Comparison of ENCODE assay signal across 15 cellular contexts in the genomic region with DNA sequence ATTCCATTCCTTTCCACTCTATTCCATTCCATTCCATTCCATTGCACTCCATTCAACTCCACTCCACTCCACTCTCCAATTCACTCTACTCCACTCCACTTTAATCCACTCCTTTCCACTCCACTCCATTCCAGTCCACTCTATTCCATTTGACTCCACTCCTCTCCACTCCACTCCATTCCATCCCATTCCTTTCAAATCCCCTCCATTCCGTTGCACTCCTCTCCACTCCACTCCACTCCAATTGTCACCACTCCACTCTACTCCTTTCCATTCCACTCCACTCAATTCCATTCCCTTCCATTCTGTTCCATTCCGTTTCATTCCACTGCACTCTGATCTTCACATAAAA.
DNase-seq lines count a peak whose midpoint lies in the region; ATAC-seq and TF ChIP-seq lines count a peak whose summit lies in the region.
"Had no signal": no experiment of that assay in that cellular context is flagged by ENCODE, and none has a peak within 500 bp of the region (broad histone marks: within the 10 kb centered on the region; RNA-seq: fewer than 3 reads in every experiment).

No MANE protein-coding gene starts in this region.

- CTCF ChIA-PET in naive thymus-derived CD4-positive, alpha-beta T cell (lab: Charles Lee): no interaction called here

- H3K36me3 ChIP-seq in iPS-15b (ENCODE audit: control insufficient read depth, insufficient read depth, low read length) (no peaks in the 10 kb centered on the region), upper lobe of right lung (no peaks in the 10 kb centered on the region)
- no peaks in the 10 kb centered on the region for H3K36me3 ChIP-seq in naive thymus-derived CD4-positive, alpha-beta T cell (ENCODE audit: control insufficient read depth in 2 of 3, insufficient read depth in 3 of 3, low read length in 3 of 3)

- peaks cover 27 to 77% (median 63%) of the 10 kb centered on the region in 11 donors for H3K9me3 Mint-ChIP-seq in naive thymus-derived CD4-positive, alpha-beta T cell

- intact Hi-C loops in Right ventricle myocardium inferior (cut with DNase I) (no loop called here), cardiac septum (cut with DNase I) (no loop called here), upper lobe of right lung (cut with DNase I) (no loop called here)
- intact Hi-C loops in naive thymus-derived CD4-positive, alpha-beta T cell (cut with micrococcal nuclease): no loop called here

- H3K4me1 ChIP-seq in iPS-15b (ENCODE audit: control insufficient read depth, insufficient read depth, low read length): no peaks in the 10 kb centered on the region
- H3K4me1 ChIP-seq in naive thymus-derived CD4-positive, alpha-beta T cell (ENCODE audit: control insufficient read depth in 2 of 2, insufficient read depth in 2 of 2, low read length in 2 of 2): no peaks in the 10 kb centered on the region
- no peaks in the 10 kb centered on the region for H3K4me1 ChIP-seq in upper lobe of right lung

- no peak for TF ChIP-seq CTCF in upper lobe of right lung (IDR thresholded peaks at IDR 0.05)

- DNase-seq in Right ventricle myocardium inferior (ENCODE audit: missing footprints) (no peak), cardiac septum (ENCODE audit: low spot score) (no peak), upper lobe of right lung (no peak), KBM-7 (no peak), NCI-H2107 treated with DMSO at 0.1 percent for 48 hours (lab: John Stamatoyannopoulos, UW; ENCODE audit: unreplicated experiment) (no peak), NCI-H187 treated with DMSO at 0.1 percent for 48 hours (lab: John Stamatoyannopoulos, UW) (no peak)
- no peak for DNase-seq in naive thymus-derived CD4-positive, alpha-beta T cell
- DNase-seq: CD8-positive, alpha-beta T cell; DMS79 treated with DMSO at 0.1 percent for 48 hours; GDM1; GM23248; NCI-H2107; NCI-H748 treated with DMSO at 0.1 percent for 48 hours had no signal

- H3K9me3 ChIP-seq in iPS-15b (ENCODE audit: control insufficient read depth, insufficient read depth, low read length) (peaks cover 74% of the 10 kb centered on the region), upper lobe of right lung (peaks cover 76% of the 10 kb centered on the region)
- peaks cover 0 to 56% (median 8%) of the 10 kb centered on the region in 3 experiments for H3K9me3 ChIP-seq in naive thymus-derived CD4-positive, alpha-beta T cell (ENCODE audit: control insufficient read depth in 2 of 3, low read length in 3 of 3)

- H3K4me3 ChIP-seq in iPS-15b (ENCODE audit: low read depth, low read length) (peak overlapping the region; percentile 1), upper lobe of right lung (no peak overlapping the region)
- H3K4me3 ChIP-seq in naive thymus-derived CD4-positive, alpha-beta T cell (ENCODE audit: low read length): no peak overlapping the region
- H3K4me3 ChIP-seq: GM23248 had no signal

- in situ Hi-C loops in KBM-7 (cut with MboI; ENCODE audit: low pct_unique_long_range_greater_than_20kb, low sequenced_read_pairs): no loop called here

- ATAC-seq in Right ventricle myocardium inferior (peak; percentile 47), upper lobe of right lung (peak; percentile 52)
- peak; percentile 12 for ATAC-seq in naive thymus-derived CD4-positive, alpha-beta T cell
- ATAC-seq: CD8-positive, alpha-beta T cell had no signal

- H3K4me3 Mint-ChIP-seq in naive thymus-derived CD4-positive, alpha-beta T cell: no peak overlapping the region
- H3K4me3 Mint-ChIP-seq: CD8-positive, alpha-beta T cell had no signal

- H3K27ac Mint-ChIP-seq in naive thymus-derived CD4-positive, alpha-beta T cell: peak overlapping the region in 1 of 9 donors; percentile 7
- H3K27ac Mint-ChIP-seq: CD8-positive, alpha-beta T cell had no signal

- POLR2A ChIA-PET in naive thymus-derived CD4-positive, alpha-beta T cell (lab: Charles Lee): no interaction called here

- no peaks in the 10 kb centered on the region for H3K27me3 Mint-ChIP-seq in naive thymus-derived CD4-positive, alpha-beta T cell

- peaks cover 0 to 21% (median 0%) of the 10 kb centered on the region in 7 donors for H3K4me1 Mint-ChIP-seq in naive thymus-derived CD4-positive, alpha-beta T cell

- H3K27ac ChIP-seq in naive thymus-derived CD4-positive, alpha-beta T cell (ENCODE audit: low read depth, low read length): no peak overlapping the region
- no peak overlapping the region for H3K27ac ChIP-seq in upper lobe of right lung
- H3K27ac ChIP-seq: 22Rv1, GM23248 had no signal

- H3K9ac ChIP-seq in iPS-15b (ENCODE audit: low read depth, low read length): no peak overlapping the region
- H3K9ac ChIP-seq: GM23248 had no signal

- H3K36me3 Mint-ChIP-seq in naive thymus-derived CD4-positive, alpha-beta T cell: peaks cover 23 to 65% (median 51%) of the 10 kb centered on the region in 5 donors

- H3K27me3 ChIP-seq in iPS-15b (ENCODE audit: control insufficient read depth, insufficient read depth, low read length): no peaks in the 10 kb centered on the region
- H3K27me3 ChIP-seq in naive thymus-derived CD4-positive, alpha-beta T cell (ENCODE audit: control insufficient read depth in 2 of 2, insufficient read depth in 2 of 2, low read length in 2 of 2): no peaks in the 10 kb centered on the region
- no peaks in the 10 kb centered on the region for H3K27me3 ChIP-seq in upper lobe of right lung
